Comparison of ENCODE assay signal across 2 cellular contexts in genomic region chr19:14694867-14695266, GRCh38.
A peak's percentile ranks its signal among the peaks of the same experiment; 100 is the strongest.
TF ChIP-seq lines count a peak whose summit lies in the region.

No MANE protein-coding gene starts in this region.

TF ChIP-seq in GM23338, 12 proteins besides CTCF, POLR2A, EP300 and RAD21 (continued from another document):
- TF ChIP-seq, protein P1, sequence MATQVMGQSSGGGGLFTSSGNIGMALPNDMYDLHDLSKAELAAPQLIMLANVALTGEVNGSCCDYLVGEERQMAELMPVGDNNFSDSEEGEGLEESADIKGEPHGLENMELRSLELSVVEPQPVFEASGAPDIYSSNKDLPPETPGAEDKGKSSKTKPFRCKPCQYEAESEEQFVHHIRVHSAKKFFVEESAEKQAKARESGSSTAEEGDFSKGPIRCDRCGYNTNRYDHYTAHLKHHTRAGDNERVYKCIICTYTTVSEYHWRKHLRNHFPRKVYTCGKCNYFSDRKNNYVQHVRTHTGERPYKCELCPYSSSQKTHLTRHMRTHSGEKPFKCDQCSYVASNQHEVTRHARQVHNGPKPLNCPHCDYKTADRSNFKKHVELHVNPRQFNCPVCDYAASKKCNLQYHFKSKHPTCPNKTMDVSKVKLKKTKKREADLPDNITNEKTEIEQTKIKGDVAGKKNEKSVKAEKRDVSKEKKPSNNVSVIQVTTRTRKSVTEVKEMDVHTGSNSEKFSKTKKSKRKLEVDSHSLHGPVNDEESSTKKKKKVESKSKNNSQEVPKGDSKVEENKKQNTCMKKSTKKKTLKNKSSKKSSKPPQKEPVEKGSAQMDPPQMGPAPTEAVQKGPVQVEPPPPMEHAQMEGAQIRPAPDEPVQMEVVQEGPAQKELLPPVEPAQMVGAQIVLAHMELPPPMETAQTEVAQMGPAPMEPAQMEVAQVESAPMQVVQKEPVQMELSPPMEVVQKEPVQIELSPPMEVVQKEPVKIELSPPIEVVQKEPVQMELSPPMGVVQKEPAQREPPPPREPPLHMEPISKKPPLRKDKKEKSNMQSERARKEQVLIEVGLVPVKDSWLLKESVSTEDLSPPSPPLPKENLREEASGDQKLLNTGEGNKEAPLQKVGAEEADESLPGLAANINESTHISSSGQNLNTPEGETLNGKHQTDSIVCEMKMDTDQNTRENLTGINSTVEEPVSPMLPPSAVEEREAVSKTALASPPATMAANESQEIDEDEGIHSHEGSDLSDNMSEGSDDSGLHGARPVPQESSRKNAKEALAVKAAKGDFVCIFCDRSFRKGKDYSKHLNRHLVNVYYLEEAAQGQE (IDR thresholded peaks at IDR 0.05; ENCODE audit: unreplicated experiment): peak; percentile 7
TF ChIP-seq in GM23338: peak in this region for 1.

TF ChIP-seq in Ishikawa, 13 proteins besides CTCF, POLR2A, EP300 and RAD21 (continued from another document):
- TF ChIP-seq, protein P2, sequence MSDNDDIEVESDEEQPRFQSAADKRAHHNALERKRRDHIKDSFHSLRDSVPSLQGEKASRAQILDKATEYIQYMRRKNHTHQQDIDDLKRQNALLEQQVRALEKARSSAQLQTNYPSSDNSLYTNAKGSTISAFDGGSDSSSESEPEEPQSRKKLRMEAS (IDR thresholded peaks at IDR 0.05): no peak
- TF ChIP-seq EGR1 (IDR thresholded peaks at IDR 0.05) (no peak), ZBTB7A (IDR thresholded peaks at IDR 0.05; ENCODE audit: low read depth) (no peak)
